ENCODE assay signal across 8 cellular contexts in genomic region chr11:72102162-72102561, GRCh38. TPM values are rescaled to one million over a fixed set of nuclear protein-coding genes. Genes with fewer than 3 reads are reported as not detected.
A peak's percentile ranks its signal among the peaks of the same experiment; 100 is the strongest.
DNase-seq lines count a peak whose midpoint lies in the region; ATAC-seq, FAIRE-seq and TF ChIP-seq lines count a peak whose summit lies in the region.

No MANE protein-coding gene starts in this region.

- peak overlapping the region; percentile 96 for H3K9ac ChIP-seq in endodermal cell (ENCODE audit: extremely low read depth, low read length, poor library complexity, severe bottlenecking)

- no peak overlapping the region for H2AFZ ChIP-seq in OCI-LY7 (ENCODE audit: low read length)

- no peaks in the 10 kb centered on the region for H3K9me2 ChIP-seq in OCI-LY7 (ENCODE audit: insufficient read depth, low read length)

- peak overlapping the region; percentile 76 for H3K4me3 ChIP-seq in OCI-LY7 (ENCODE audit: low read depth, low read length, poor library complexity, severe bottlenecking)
- H3K4me3 ChIP-seq in endodermal cell (ENCODE audit: low read length) = peak overlapping the region; percentile 93

- H4K20me1 ChIP-seq in OCI-LY7 (ENCODE audit: insufficient read depth, low read length) = no peaks in the 10 kb centered on the region

- H3K4me3 Mint-ChIP-seq in Calu3 (ENCODE audit: low read depth, unreplicated experiment) (peak overlapping the region; percentile 75), endodermal cell (peak overlapping the region; percentile 80), osteocyte (ENCODE audit: unreplicated experiment) (peak overlapping the region; percentile 91)

- peaks cover 42% of the 10 kb centered on the region for H3K36me3 ChIP-seq in OCI-LY7 (ENCODE audit: insufficient read depth, low read length)
- H3K36me3 ChIP-seq in endodermal cell (ENCODE audit: control insufficient read depth, insufficient read depth, low read length) = peaks cover 42% of the 10 kb centered on the region

- DNase-seq in Calu3 (no peak), OCI-LY7 (ENCODE audit: low spot score) (no peak), endodermal cell (no peak), osteocyte (ENCODE audit: extremely low spot score, unreplicated experiment) (no peak), mesenteric fat pad (ENCODE audit: low spot score) (no peak), RCC 7860 (ENCODE audit: low spot score) (no peak), AG20443 (ENCODE audit: low spot score) (no peak)

- no peaks in the 10 kb centered on the region for H3K27me3 ChIP-seq in endodermal cell (ENCODE audit: control insufficient read depth, insufficient read depth, low read length, poor library complexity, severe bottlenecking)

- 38 to 74% methylated on average over 1 to 4 of the region's 4 CpGs for WGBS in endodermal cell (ENCODE audit: insufficient coverage in 1 of 2, insufficient read length in 1 of 2), 2 experiments

- ATAC-seq in GM19023 (IDR thresholded peaks at IDR 0.05; ENCODE audit: unreplicated experiment) = no peak

- intact Hi-C loops in Calu3 (cut with micrococcal nuclease; ENCODE audit: unreplicated experiment) (no loop called here), OCI-LY7 (cut with micrococcal nuclease; ENCODE audit: unreplicated experiment) (no loop called here)

- H3K27ac Mint-ChIP-seq in Calu3 (ENCODE audit: unreplicated experiment) = peak overlapping the region; percentile 71
- peak overlapping the region; percentile 92 for H3K27ac Mint-ChIP-seq in endodermal cell
- H3K27ac Mint-ChIP-seq in osteocyte (ENCODE audit: unreplicated experiment) = peak overlapping the region; percentile 88

- FAIRE-seq in RCC 7860 (lab: Jason Lieb, UNC) = no peak

- peaks cover 27% of the 10 kb centered on the region for H3K79me2 ChIP-seq in OCI-LY7 (ENCODE audit: insufficient read depth, low read depth, low read length)

- H3K27me3 Mint-ChIP-seq in Calu3 (ENCODE audit: unreplicated experiment) = no peaks in the 10 kb centered on the region
- H3K27me3 Mint-ChIP-seq in endodermal cell (ENCODE audit: insufficient read depth) = no peaks in the 10 kb centered on the region
- no peaks in the 10 kb centered on the region for H3K27me3 Mint-ChIP-seq in osteocyte (ENCODE audit: unreplicated experiment)

- peaks cover 20% of the 10 kb centered on the region for H3K4me1 Mint-ChIP-seq in Calu3 (ENCODE audit: low read depth, unreplicated experiment)
- H3K4me1 Mint-ChIP-seq in endodermal cell = peaks cover 20% of the 10 kb centered on the region
- peaks cover 33% of the 10 kb centered on the region for H3K4me1 Mint-ChIP-seq in osteocyte (ENCODE audit: unreplicated experiment)

- BruUV-seq in Calu3 (replicated peaks; lab: Mats Ljungman, UMichigan) = TSS peak; percentile 65
- BruUV-seq in OCI-LY7 (replicated peaks; lab: Mats Ljungman, UMichigan) = TSS peak; percentile 75

- H3K4me2 ChIP-seq in OCI-LY7 (ENCODE audit: low read length) = peak overlapping the region; percentile 80

- H3K27ac ChIP-seq in OCI-LY7 (ENCODE audit: low read depth, low read length, poor library complexity, severe bottlenecking) (peak overlapping the region; percentile 71), endodermal cell (ENCODE audit: low read depth, low read length) (no peak overlapping the region)

- H3K4me1 ChIP-seq in OCI-LY7 (ENCODE audit: insufficient read depth, low read length, poor library complexity, severe bottlenecking) (peaks cover 25% of the 10 kb centered on the region), endodermal cell (ENCODE audit: control insufficient read depth, insufficient read depth, low read length) (no peaks in the 10 kb centered on the region)

- H3K9me3 Mint-ChIP-seq in Calu3 (ENCODE audit: low read depth, unreplicated experiment) = no peaks in the 10 kb centered on the region
- H3K9me3 Mint-ChIP-seq in endodermal cell = peaks cover 3% of the 10 kb centered on the region
- H3K9me3 Mint-ChIP-seq in osteocyte (ENCODE audit: unreplicated experiment) = no peaks in the 10 kb centered on the region

- TF ChIP-seq CTCF in Calu3 (IDR thresholded peaks at IDR 0.05; ENCODE audit: unreplicated experiment) (no peak), OCI-LY7 (conservative IDR thresholded peaks at IDR 0.05; ENCODE audit: low read length) (no peak), endodermal cell (conservative IDR thresholded peaks at IDR 0.05) (no peak), osteocyte (IDR thresholded peaks at IDR 0.05) (no peak)

- H3K9me3 ChIP-seq in OCI-LY7 (ENCODE audit: low read length) (no peaks in the 10 kb centered on the region), endodermal cell (ENCODE audit: control insufficient read depth, low read length) (no peaks in the 10 kb centered on the region)

- POLR2A ChIA-PET in OCI-LY7 (lab: Charles Lee) = interaction anchor here (0.6 to 1.5 kb wide), 5 partner anchors 10 to 63 kb away, joined by 3 to 6 read pairs (median 4); partner anchors contain the start of gene ANAPC15

- H3K36me3 Mint-ChIP-seq in Calu3 (ENCODE audit: insufficient read depth, unreplicated experiment) (peaks cover 36% of the 10 kb centered on the region), endodermal cell (ENCODE audit: low read depth) (peaks cover 37% of the 10 kb centered on the region), osteocyte (ENCODE audit: unreplicated experiment) (peaks cover 16% of the 10 kb centered on the region)

- CTCF ChIA-PET in Calu3 (lab: Charles Lee) (interaction anchor here (0.9 to 1.1 kb wide), 3 partner anchors 9 to 174 kb away, joined by 3 read pairs; no protein-coding TSS in a partner anchor), OCI-LY7 (lab: Charles Lee; ENCODE audit: unreplicated experiment) (interaction anchor here (2.8 kb wide), 1 partner anchor 11 kb away, joined by 8 read pairs; no protein-coding TSS in a partner anchor)

RNA-seq across cellular contexts. Expression of gene LAMTOR1, which starts 0.9 kb away (rescaled TPM):
- total RNA-seq in Calu3 (2022) (67.1 and 73.5 TPM in 2 replicates), OCI-LY7 (2022) (58.6 and 61.8 TPM in 2 replicates), endodermal cell (100 to 1,000 TPM in 1 of 2 donors, 10 to 100 TPM in 1; 92.0 to 104 TPM), osteocyte (95.4 and 96.8 TPM in 2 replicates), mesenteric fat pad (117 TPM)
- 50.7 and 64.1 TPM in 2 replicates for total RNA-seq in OCI-LY7 (2014; rRNA removed; shearing (Covaris generic))
- 114 TPM for polyA plus RNA-seq in endodermal cell (2013, experiment 1 of 2)
- polyA plus RNA-seq in endodermal cell (2013, experiment 2 of 2) = 111 TPM

RNA-seq across cellular contexts. Expression of gene TOMT, which starts 3.6 kb away (rescaled TPM):
- not detected in 2 replicates for total RNA-seq in Calu3 (2022)
- not detected in 2 replicates for total RNA-seq in OCI-LY7 (2014; rRNA removed; shearing (Covaris generic))
- total RNA-seq in OCI-LY7 (2022) = not detected in 2 replicates
- total RNA-seq in endodermal cell = not detected
- 0.21 TPM for polyA plus RNA-seq in endodermal cell (2013, experiment 1 of 2)
- not detected for polyA plus RNA-seq in endodermal cell (2013, experiment 2 of 2)
- not detected in 2 replicates for total RNA-seq in osteocyte
- total RNA-seq in mesenteric fat pad = not detected

RNA-seq across cellular contexts. Expression of gene ANAPC15, which starts 10.3 kb away (rescaled TPM):
- total RNA-seq in Calu3 (2022) = 25.8 and 29.4 TPM in 2 replicates
- 48.2 and 77.7 TPM in 2 replicates for total RNA-seq in OCI-LY7 (2014; rRNA removed; shearing (Covaris generic))
- total RNA-seq in OCI-LY7 (2022) = 61.2 and 62.4 TPM in 2 replicates
- 10 to 100 TPM; 51.2 to 54.9 TPM for total RNA-seq in endodermal cell
- polyA plus RNA-seq in endodermal cell (2013, experiment 1 of 2) = 53.3 TPM
- 61.5 TPM for polyA plus RNA-seq in endodermal cell (2013, experiment 2 of 2)
- total RNA-seq in osteocyte = 32.1 and 32.3 TPM in 2 replicates
- 29.1 TPM for total RNA-seq in mesenteric fat pad

RNA-seq across cellular contexts. Expression of gene LRRC51, which starts 21.5 kb away (rescaled TPM):
- total RNA-seq in Calu3 (2022) = 8.5 and 11.0 TPM in 2 replicates
- total RNA-seq in OCI-LY7 (2014; rRNA removed; shearing (Covaris generic)) = 15.3 and 21.1 TPM in 2 replicates
- 9.9 and 10.8 TPM in 2 replicates for total RNA-seq in OCI-LY7 (2022)
- total RNA-seq in endodermal cell = 1 to 10 TPM; 8.0 to 9.5 TPM
- polyA plus RNA-seq in endodermal cell (2013, experiment 1 of 2) = 4.5 TPM
- 9.0 TPM for polyA plus RNA-seq in endodermal cell (2013, experiment 2 of 2)
- 9.1 and 10.9 TPM in 2 replicates for total RNA-seq in osteocyte
- 7.0 TPM for total RNA-seq in mesenteric fat pad

RNA-seq across cellular contexts. Expression of gene NUMA1, which starts 21.8 kb away (rescaled TPM):
- total RNA-seq in Calu3 (2022) (140 and 146 TPM in 2 replicates), OCI-LY7 (2022) (148 and 172 TPM in 2 replicates), endodermal cell (100 to 1,000 TPM; 130 to 132 TPM), osteocyte (238 and 247 TPM in 2 replicates), mesenteric fat pad (100 TPM)
- total RNA-seq in OCI-LY7 (2014; rRNA removed; shearing (Covaris generic)) = 159 and 160 TPM in 2 replicates
- 181 TPM for polyA plus RNA-seq in endodermal cell (2013, experiment 1 of 2)
- 168 TPM for polyA plus RNA-seq in endodermal cell (2013, experiment 2 of 2)
